In genomic region chr16:27364493-27365141, GRCh38 we compare ENCODE assay signal across 11 cellular contexts. TPM values are rescaled to one million over a fixed set of nuclear protein-coding genes. Genes with fewer than 3 reads are reported as not detected.
DNase-seq lines count a peak whose midpoint lies in the region; ATAC-seq and TF ChIP-seq lines count a peak whose summit lies in the region.
"Had no signal": no experiment of that assay in that cellular context is flagged by ENCODE, and none has a peak within 500 bp of the region (broad histone marks: within the 10 kb centered on the region; RNA-seq: fewer than 3 reads in every experiment).

No MANE protein-coding gene starts in this region.

- H3K4me1 Mint-ChIP-seq in activated CD8-positive, alpha-beta memory T cell treated with anti-CD3 and anti-CD28 coated beads, Interleukin-2, amount 10 ng/mL, durations not matched to agents 7 days and 5 days: peaks cover 36% of the 10 kb centered on the region

- H3K36me3 Mint-ChIP-seq in activated CD8-positive, alpha-beta memory T cell treated with anti-CD3 and anti-CD28 coated beads, Interleukin-2, amount 10 ng/mL, durations not matched to agents 7 days and 5 days: peaks cover 48% of the 10 kb centered on the region

- ATAC-seq in activated CD8-positive, alpha-beta memory T cell treated with anti-CD3 and anti-CD28 coated beads, Interleukin-2, amount 10 ng/mL, durations not matched to agents 7 days and 5 days: no peak
- ATAC-seq in RWPE2 (ENCODE audit: low read depth) (peak; percentile 72), GM19397 (IDR thresholded peaks at IDR 0.05; ENCODE audit: unreplicated experiment) (no peak)

- no peaks in the 10 kb centered on the region for H3K27me3 ChIP-seq in RWPE2 (ENCODE audit: insufficient read depth, poor library complexity, severe bottlenecking)
- H3K27me3 ChIP-seq in esophagus muscularis mucosa: no peaks in the 10 kb centered on the region
- H3K27me3 ChIP-seq in smooth muscle cell (ENCODE audit: low read depth): no peaks in the 10 kb centered on the region

- no peak for TF ChIP-seq EP300 in esophagus muscularis mucosa (IDR thresholded peaks at IDR 0.05)

- H3K4me3 ChIP-seq in RWPE2 (ENCODE audit: severe bottlenecking) (no peak overlapping the region), esophagus muscularis mucosa (no peak overlapping the region), smooth muscle cell (no peak overlapping the region)

- no peak overlapping the region for H3K4me2 ChIP-seq in smooth muscle cell

- H3K9ac ChIP-seq in smooth muscle cell (ENCODE audit: low read depth): peak overlapping the region; percentile 16

- H3K4me1 ChIP-seq in RWPE2 (ENCODE audit: insufficient read depth, poor library complexity, severe bottlenecking): peaks cover 28% of the 10 kb centered on the region
- peaks cover 12 to 48% (median 37%) of the 10 kb centered on the region in 4 donors for H3K4me1 ChIP-seq in esophagus muscularis mucosa
- no peaks in the 10 kb centered on the region for H3K4me1 ChIP-seq in smooth muscle cell (ENCODE audit: low read depth)

- H3K4me3 Mint-ChIP-seq in activated CD8-positive, alpha-beta memory T cell treated with anti-CD3 and anti-CD28 coated beads, Interleukin-2, amount 10 ng/mL, durations not matched to agents 7 days and 5 days: no peak overlapping the region
- H3K4me3 Mint-ChIP-seq: neural crest cell had no signal

- no peak overlapping the region for H2AFZ ChIP-seq in smooth muscle cell (ENCODE audit: low read depth)

- CTCF ChIA-PET in activated CD8-positive, alpha-beta memory T cell treated with anti-CD3 and anti-CD28 coated beads, Interleukin-2, amount 10 ng/mL, durations not matched to agents 7 days and 5 days (lab: Charles Lee): interaction anchor here (4.3 to 5.7 kb wide), 3 partner anchors 129 to 186 kb away, joined by 51 to 104 read pairs (median 92); no protein-coding TSS in a partner anchor

- WGBS in esophagus muscularis mucosa: 61% methylated on average over 5 of the region's 6 CpGs
- WGBS in smooth muscle cell (ENCODE audit: low lambda C conversion rate): 88% methylated on average over 6 of the region's 6 CpGs

- TF ChIP-seq POLR2A in esophagus muscularis mucosa (IDR thresholded peaks at IDR 0.05; ENCODE audit: low read depth): no peak

- H4K20me1 ChIP-seq in smooth muscle cell (ENCODE audit: low read depth): no peaks in the 10 kb centered on the region

- H3K9me3 ChIP-seq in RWPE2 (ENCODE audit: severe bottlenecking) (no peaks in the 10 kb centered on the region), esophagus muscularis mucosa (no peaks in the 10 kb centered on the region), smooth muscle cell (replicated peaks; ENCODE audit: low read depth) (no peaks in the 10 kb centered on the region)

- peaks cover 5% of the 10 kb centered on the region for H3F3A ChIP-seq in smooth muscle cell (ENCODE audit: low read depth)

- H3K36me3 ChIP-seq in RWPE2 (ENCODE audit: low read depth) (peaks cover 40% of the 10 kb centered on the region), esophagus muscularis mucosa (peaks cover 32 to 49% (median 48%) of the 10 kb centered on the region in 4 donors), smooth muscle cell (ENCODE audit: low read depth) (no peaks in the 10 kb centered on the region)

- TF ChIP-seq CTCF in RWPE2 (IDR thresholded peaks at IDR 0.05; ENCODE audit: poor library complexity, severe bottlenecking) (no peak), esophagus muscularis mucosa (IDR thresholded peaks at IDR 0.05) (no peak), smooth muscle cell (IDR thresholded peaks at IDR 0.05; ENCODE audit: borderline replicate concordance, insufficient read depth, poor library complexity, severe bottlenecking) (no peak)

- H3K27me3 Mint-ChIP-seq in activated CD8-positive, alpha-beta memory T cell treated with anti-CD3 and anti-CD28 coated beads, Interleukin-2, amount 10 ng/mL, durations not matched to agents 7 days and 5 days: no peaks in the 10 kb centered on the region

- H3K27ac Mint-ChIP-seq in activated CD8-positive, alpha-beta memory T cell treated with anti-CD3 and anti-CD28 coated beads, Interleukin-2, amount 10 ng/mL, durations not matched to agents 7 days and 5 days: peak overlapping the region; percentile 29

- no peaks in the 10 kb centered on the region for H3K79me2 ChIP-seq in smooth muscle cell (ENCODE audit: low read depth)

- intact Hi-C loops in esophagus muscularis mucosa (cut with DNase I): no loop called here

- H3K9me3 Mint-ChIP-seq in activated CD8-positive, alpha-beta memory T cell treated with anti-CD3 and anti-CD28 coated beads, Interleukin-2, amount 10 ng/mL, durations not matched to agents 7 days and 5 days (ENCODE audit: low read depth): no peaks in the 10 kb centered on the region
- H3K9me3 Mint-ChIP-seq: neural crest cell had no signal

- H3K27ac ChIP-seq in RWPE2 (ENCODE audit: poor library complexity, severe bottlenecking) (peak overlapping the region; percentile 72), esophagus muscularis mucosa (replicated peaks in 1 of 4) (peak overlapping the region; percentile 44 to 65 (median 48)), smooth muscle cell (ENCODE audit: low read depth) (peak overlapping the region; percentile 82)

- no peak for DNase-seq in activated CD8-positive, alpha-beta memory T cell treated with anti-CD3 and anti-CD28 coated beads, Interleukin-2, amount 10 ng/mL, durations not matched to agents 7 days and 5 days
- no peak for DNase-seq in activated CD8-positive, alpha-beta memory T cell treated with anti-CD3 and anti-CD28 coated beads, Interleukin-2, amount 50 U/mL, for 48 hours
- DNase-seq in RWPE2 (ENCODE audit: low spot score): no peak
- DNase-seq in esophagus muscularis mucosa (ENCODE audit: extremely low spot score): no peak
- DNase-seq in smooth muscle cell (lab: John Stamatoyannopoulos, UW; ENCODE audit: unreplicated experiment): no peak
- no peak for DNase-seq in NK-92 treated with Interleukin-12 subunit alpha and Interleukin-12 subunit beta, amount 100 ng/mL, for 24 hours (lab: John Stamatoyannopoulos, UW)
- no peak for DNase-seq in NCI-H1092 treated with DMSO at 0.1 percent for 48 hours (lab: John Stamatoyannopoulos, UW)
- DNase-seq: glutamatergic neuron, NCI-H524 treated with DMSO at 0.1 percent for 48 hours had no signal

RNA-seq across cellular contexts. Expression of gene IL21R, which starts 37.4 kb away (rescaled TPM):
- total RNA-seq in activated CD8-positive, alpha-beta memory T cell treated with anti-CD3 and anti-CD28 coated beads, Interleukin-2, amount 10 ng/mL, durations not matched to agents 7 days and 5 days: 10 to 100 TPM; 24.6 to 38.0 TPM
- under 1 TPM in 3 of 4 donors, not detected in 1; under 0.01 to 0.50 (median 0.17) TPM for total RNA-seq in esophagus muscularis mucosa
- not detected in 2 replicates for total RNA-seq in smooth muscle cell
- polyA plus RNA-seq in smooth muscle cell: not detected in 2 replicates

RNA-seq across cellular contexts. Expression of gene IL4R, which starts 50.8 kb away (rescaled TPM):
- 100 to 1,000 TPM; 155 to 190 TPM for total RNA-seq in activated CD8-positive, alpha-beta memory T cell treated with anti-CD3 and anti-CD28 coated beads, Interleukin-2, amount 10 ng/mL, durations not matched to agents 7 days and 5 days
- total RNA-seq in esophagus muscularis mucosa (100 to 1,000 TPM in 3 of 4 donors, 10 to 100 TPM in 1; 72.7 to 167 (median 116) TPM), smooth muscle cell (13.4 and 17.2 TPM in 2 replicates)
- polyA plus RNA-seq in smooth muscle cell: 24.0 and 35.3 TPM in 2 replicates

Comparison
In these comparisons a context has a peak if more than half of its experiments do, and no peak if none do; other contexts are left out.
1. RNA of gene IL21R, which starts 37.4 kb away (total RNA-seq): 24.6 to 38.0 TPM in activated CD8-positive, alpha-beta memory T cell treated with anti-CD3 and anti-CD28 coated beads, Interleukin-2, amount 10 ng/mL, durations not matched to agents 7 days and 5 days; under 0.01 to 0.50 TPM in esophagus muscularis mucosa and not detected in smooth muscle cell; every median in the first group is over 10 times any median in the second.
2. Peak in every context shown above with its lines, with median percentiles within 50 percentile points of each other: H3K27ac ChIP-seq.